In genomic region chr17:40373999-40374398, GRCh38 we compare ENCODE assay signal across 22 cellular contexts. TPM values are rescaled to one million over a fixed set of nuclear protein-coding genes. Genes with fewer than 3 reads are reported as not detected.
"Had no signal": no experiment of that assay in that cellular context is flagged by ENCODE, and none has a peak within 500 bp of the region (broad histone marks: within the 10 kb centered on the region; RNA-seq: fewer than 3 reads in every experiment).

No MANE protein-coding gene starts in this region.

- H3K27me3 Mint-ChIP-seq: central memory CD8-positive, alpha-beta T cell; progenitor cell of endocrine pancreas had no signal

- DNase-seq: activated CD4-positive, alpha-beta T cell treated with anti-CD3 and anti-CD28 coated beads, Interleukin-2, amount 50 U/mL, for 1 hour; activated CD8-positive, alpha-beta memory T cell treated with anti-CD3 and anti-CD28 coated beads, Interleukin-2, amount 10 ng/mL, durations not matched to agents 7 days and 5 days; activated naive CD4-positive, alpha-beta T cell; erythroblast; head of caudate nucleus; naive B cell; SHP77 treated with DMSO at 0.1 percent for 48 hours; SK-N-SH; stimulated activated CD4-positive, alpha-beta T cell treated with anti-CD3 and anti-CD28 coated beads, Interleukin-2, amount 100 ng/mL, for 24 hours; stomach; T1000; upper lobe of right lung had no signal

- H3K36me3 Mint-ChIP-seq: activated CD8-positive, alpha-beta memory T cell treated with anti-CD3 and anti-CD28 coated beads, Interleukin-2, amount 10 ng/mL, durations not matched to agents 7 days and 5 days; memory B cell; naive B cell had no signal

- H3K27ac Mint-ChIP-seq: activated CD8-positive, alpha-beta memory T cell treated with anti-CD3 and anti-CD28 coated beads, Interleukin-2, amount 10 ng/mL, durations not matched to agents 7 days and 5 days; memory B cell; naive B cell; progenitor cell of endocrine pancreas had no signal

- H3K9me3 Mint-ChIP-seq: activated T-helper 1 cell treated with anti-CD3 and anti-CD28 coated beads, Interleukin-12 subunit alpha, Interleukin-12 subunit beta, Interleukin-2, Interleukin-4 antibody, amounts not matched to agents 30 ng/mL and 10 ng/mL and 1 ng/mL, durations not matched to agents 14 hours and 24 hours and 36 hours; central memory CD8-positive, alpha-beta T cell had no signal

- H3K4me3 Mint-ChIP-seq: activated CD8-positive, alpha-beta memory T cell treated with anti-CD3 and anti-CD28 coated beads, Interleukin-2, amount 10 ng/mL, durations not matched to agents 7 days and 5 days; activated T-helper 1 cell treated with anti-CD3 and anti-CD28 coated beads, Interleukin-12 subunit alpha, Interleukin-12 subunit beta, Interleukin-2, Interleukin-4 antibody, amounts not matched to agents 30 ng/mL and 10 ng/mL and 1 ng/mL, durations not matched to agents 14 hours and 24 hours and 36 hours; central memory CD8-positive, alpha-beta T cell; memory B cell; naive B cell; neural crest cell had no signal

- H3K27ac ChIP-seq: ascending aorta, coronary artery, stomach, upper lobe of right lung had no signal

RNA-seq across cellular contexts. Expression of gene GJD3, which starts 9.5 kb away (rescaled TPM):
- total RNA-seq: activated CD8-positive, alpha-beta memory T cell treated with anti-CD3 and anti-CD28 coated beads, Interleukin-2, amount 10 ng/mL, durations not matched to agents 7 days and 5 days; ascending aorta; frontal cortex; kidney epithelial cell; neural crest cell; progenitor cell of endocrine pancreas; temporal lobe had no signal
